In genomic region chr22:35432226-35432905, GRCh38 we compare ENCODE assay signal across 1 cellular context.
TF ChIP-seq lines count a peak whose summit lies in the region.

No MANE protein-coding gene starts in this region.

TF ChIP-seq in IMR-90, 13 proteins besides CTCF, POLR2A, EP300 and RAD21 (continued from another document):
- TF ChIP-seq FOS (IDR thresholded peaks at IDR 0.05; ENCODE audit: low read depth, low read length) (no peak), ELK1 (IDR thresholded peaks at IDR 0.05; ENCODE audit: borderline replicate concordance, low read depth, low read length) (no peak), CHD1 (IDR thresholded peaks at IDR 0.05; ENCODE audit: low read depth, low read length) (no peak), SMC3 (IDR thresholded peaks at IDR 0.05; ENCODE audit: low read depth, low read length) (no peak), BHLHE40 (IDR thresholded peaks at IDR 0.05; ENCODE audit: low read depth, low read length) (no peak), MXI1 (IDR thresholded peaks at IDR 0.05; ENCODE audit: borderline replicate concordance, low read depth, low read length) (no peak), USF2 (IDR thresholded peaks at IDR 0.05; ENCODE audit: low read depth, low read length) (no peak), RCOR1 (IDR thresholded peaks at IDR 0.05; ENCODE audit: insufficient replicate concordance, low read length) (no peak), MAZ (IDR thresholded peaks at IDR 0.05; ENCODE audit: borderline replicate concordance, low read depth, low read length) (no peak)
